Comparison of ENCODE assay signal across 26 cellular contexts in genomic region chr7:46982928-46983327, GRCh38.
DNase-seq lines count a peak whose midpoint lies in the region; ATAC-seq and TF ChIP-seq lines count a peak whose summit lies in the region.
"Had no signal": no experiment of that assay in that cellular context is flagged by ENCODE, and none has a peak within 500 bp of the region (broad histone marks: within the 10 kb centered on the region; RNA-seq: fewer than 3 reads in every experiment).

No MANE protein-coding gene starts in this region.

- H3K27ac ChIP-seq in endodermal cell (ENCODE audit: low read depth, low read length) (peak overlapping the region; percentile 8), Karpas-422 (ENCODE audit: low read length) (no peak overlapping the region), right atrium auricular region (no peak overlapping the region)
- H3K27ac ChIP-seq: colonic mucosa, foreskin keratinocyte, Peyer's patch, stomach, transverse colon, WERI-Rb-1 had no signal

- H4K20me1 ChIP-seq in Karpas-422 (ENCODE audit: insufficient read depth, low read depth, low read length): no peaks in the 10 kb centered on the region

- H3K27me3 Mint-ChIP-seq in endodermal cell (ENCODE audit: insufficient read depth) (peaks cover 7% of the 10 kb centered on the region), nephron progenitor cell (ENCODE audit: low read depth, poor library complexity) (peaks cover 13% of the 10 kb centered on the region)
- H3K27me3 Mint-ChIP-seq in activated CD8-positive, alpha-beta memory T cell treated with anti-CD3 and anti-CD28 coated beads, Interleukin-2, amount 10 ng/mL, durations not matched to agents 7 days and 5 days: no peaks in the 10 kb centered on the region
- H3K27me3 Mint-ChIP-seq: activated CD4-positive, alpha-beta T cell treated with anti-CD3 and anti-CD28 coated beads, Interleukin-2, amount 10 ng/mL, durations not matched to agents 24 days and 14 days; activated T-cell treated with anti-CD3 and anti-CD28 coated beads, Interleukin-2, amount 50 U/mL, for 24 hours had no signal

- peaks cover 4% of the 10 kb centered on the region for H3K4me1 Mint-ChIP-seq in endodermal cell
- peaks cover 32% of the 10 kb centered on the region for H3K4me1 Mint-ChIP-seq in nephron progenitor cell
- no peaks in the 10 kb centered on the region for H3K4me1 Mint-ChIP-seq in activated CD8-positive, alpha-beta memory T cell treated with anti-CD3 and anti-CD28 coated beads, Interleukin-2, amount 10 ng/mL, durations not matched to agents 7 days and 5 days
- H3K4me1 Mint-ChIP-seq: activated CD4-positive, alpha-beta T cell treated with anti-CD3 and anti-CD28 coated beads, Interleukin-2, amount 10 ng/mL, durations not matched to agents 24 days and 14 days had no signal

- H3K4me1 ChIP-seq in endodermal cell (ENCODE audit: control insufficient read depth, insufficient read depth, low read length) (no peaks in the 10 kb centered on the region), Karpas-422 (ENCODE audit: low read length) (no peaks in the 10 kb centered on the region), right atrium auricular region (no peaks in the 10 kb centered on the region)
- H3K4me1 ChIP-seq: colonic mucosa, foreskin keratinocyte, HAP-1, Peyer's patch, stomach, transverse colon had no signal

- WGBS in endodermal cell (ENCODE audit: insufficient coverage in 1 of 2, insufficient read length in 1 of 2), 2 experiments: 79 to 97% methylated on average over 5 to 8 of the region's 8 CpGs

- TF ChIP-seq CTCF in endodermal cell (conservative IDR thresholded peaks at IDR 0.05) (no peak), nephron progenitor cell (IDR thresholded peaks at IDR 0.05) (no peak), right atrium auricular region (IDR thresholded peaks at IDR 0.05) (no peak)

- H3K4me2 ChIP-seq in Karpas-422 (ENCODE audit: low read depth, low read length, poor library complexity, severe bottlenecking): no peak overlapping the region

- CTCF ChIA-PET in activated CD8-positive, alpha-beta memory T cell treated with anti-CD3 and anti-CD28 coated beads, Interleukin-2, amount 10 ng/mL, durations not matched to agents 7 days and 5 days (lab: Charles Lee): no interaction called here

- H3K4me3 ChIP-seq in endodermal cell (ENCODE audit: low read length): no peak overlapping the region
- H3K4me3 ChIP-seq in Karpas-422 (ENCODE audit: low read length): no peak overlapping the region
- no peak overlapping the region for H3K4me3 ChIP-seq in right atrium auricular region
- H3K4me3 ChIP-seq: colonic mucosa, HAP-1, K562, Peyer's patch, stomach, transverse colon had no signal

- no peaks in the 10 kb centered on the region for H3K9me2 ChIP-seq in Karpas-422 (replicated peaks; ENCODE audit: insufficient read depth, low read length)

- ATAC-seq in activated CD8-positive, alpha-beta memory T cell treated with anti-CD3 and anti-CD28 coated beads, Interleukin-2, amount 10 ng/mL, durations not matched to agents 7 days and 5 days: no peak
- ATAC-seq in HG03520 (IDR thresholded peaks at IDR 0.05; ENCODE audit: unreplicated experiment): no peak
- ATAC-seq: esophagus mucosa, foreskin keratinocyte, K562, left colon had no signal

- no peaks in the 10 kb centered on the region for H3K79me2 ChIP-seq in Karpas-422 (ENCODE audit: low read length)

- H3K4me3 Mint-ChIP-seq in endodermal cell: no peak overlapping the region
- no peak overlapping the region for H3K4me3 Mint-ChIP-seq in nephron progenitor cell
- H3K4me3 Mint-ChIP-seq in activated CD8-positive, alpha-beta memory T cell treated with anti-CD3 and anti-CD28 coated beads, Interleukin-2, amount 10 ng/mL, durations not matched to agents 7 days and 5 days: no peak overlapping the region
- H3K4me3 Mint-ChIP-seq: activated CD4-positive, alpha-beta T cell treated with anti-CD3 and anti-CD28 coated beads, Interleukin-2, amount 10 ng/mL, durations not matched to agents 24 days and 14 days; activated T-cell treated with anti-CD3 and anti-CD28 coated beads, Interleukin-2, amount 50 U/mL, for 24 hours had no signal

- H3K36me3 Mint-ChIP-seq in endodermal cell (ENCODE audit: low read depth) (no peaks in the 10 kb centered on the region), nephron progenitor cell (ENCODE audit: low read depth) (peaks cover 11% of the 10 kb centered on the region)
- no peaks in the 10 kb centered on the region for H3K36me3 Mint-ChIP-seq in activated CD8-positive, alpha-beta memory T cell treated with anti-CD3 and anti-CD28 coated beads, Interleukin-2, amount 10 ng/mL, durations not matched to agents 7 days and 5 days

- H3K27ac Mint-ChIP-seq in endodermal cell (no peak overlapping the region), nephron progenitor cell (peak overlapping the region; percentile 65)
- no peak overlapping the region for H3K27ac Mint-ChIP-seq in activated CD8-positive, alpha-beta memory T cell treated with anti-CD3 and anti-CD28 coated beads, Interleukin-2, amount 10 ng/mL, durations not matched to agents 7 days and 5 days
- H3K27ac Mint-ChIP-seq: activated CD4-positive, alpha-beta T cell treated with anti-CD3 and anti-CD28 coated beads, Interleukin-2, amount 10 ng/mL, durations not matched to agents 24 days and 14 days; activated T-cell treated with anti-CD3 and anti-CD28 coated beads, Interleukin-2, amount 50 U/mL, for 24 hours had no signal

- peak; percentile 63 for DNase-seq in DMS79 treated with DMSO at 0.1 percent for 48 hours (lab: John Stamatoyannopoulos, UW)
- DNase-seq in NCI-H187 treated with DMSO at 0.1 percent for 48 hours (lab: John Stamatoyannopoulos, UW): peak; percentile 93
- no peak for DNase-seq in endodermal cell
- no peak for DNase-seq in nephron progenitor cell
- no peak for DNase-seq in Karpas-422
- DNase-seq in activated CD8-positive, alpha-beta memory T cell treated with anti-CD3 and anti-CD28 coated beads, Interleukin-2, amount 10 ng/mL, durations not matched to agents 7 days and 5 days: no peak
- DNase-seq in right atrium auricular region (ENCODE audit: low spot score): no peak
- DNase-seq: activated CD4-positive, alpha-beta T cell treated with anti-CD3 and anti-CD28 coated beads, Interleukin-2, amount 10 ng/mL, durations not matched to agents 24 days and 14 days; activated T-cell treated with anti-CD3 and anti-CD28 coated beads, Interleukin-2, amount 50 U/mL, for 24 hours; colonic mucosa; foreskin keratinocyte; left colon; mesendoderm; NCI-H1694 treated with DMSO at 0.1 percent for 48 hours; NCI-H226; Peyer's patch; SHP77 treated with DMSO at 0.1 percent for 48 hours; small intestine; stimulated activated CD4-positive, alpha-beta T cell treated with anti-CD3 and anti-CD28 coated beads, Interleukin-1b, Interleukin-23, amount 100 ng/mL, for 48 hours; stomach; transverse colon; WERI-Rb-1 had no signal

- H3K27me3 ChIP-seq in endodermal cell (ENCODE audit: control insufficient read depth, insufficient read depth, low read length, poor library complexity, severe bottlenecking) (no peaks in the 10 kb centered on the region), Karpas-422 (ENCODE audit: low read length) (no peaks in the 10 kb centered on the region), right atrium auricular region (no peaks in the 10 kb centered on the region)
- H3K27me3 ChIP-seq: colonic mucosa, foreskin keratinocyte, Peyer's patch, stomach, transverse colon had no signal

- no peak overlapping the region for H2AFZ ChIP-seq in Karpas-422 (ENCODE audit: low read length)

- H3K9ac ChIP-seq in endodermal cell (ENCODE audit: extremely low read depth, low read length, poor library complexity, severe bottlenecking): no peak overlapping the region
- H3K9ac ChIP-seq in Karpas-422 (ENCODE audit: low read length): no peak overlapping the region

- H3K9me3 Mint-ChIP-seq in endodermal cell (peaks cover 4% of the 10 kb centered on the region), nephron progenitor cell (peaks cover 17% of the 10 kb centered on the region)
- no peaks in the 10 kb centered on the region for H3K9me3 Mint-ChIP-seq in activated CD8-positive, alpha-beta memory T cell treated with anti-CD3 and anti-CD28 coated beads, Interleukin-2, amount 10 ng/mL, durations not matched to agents 7 days and 5 days (ENCODE audit: low read depth)
- H3K9me3 Mint-ChIP-seq: activated T-cell treated with anti-CD3 and anti-CD28 coated beads, Interleukin-2, amount 50 U/mL, for 24 hours had no signal

- H3K36me3 ChIP-seq in endodermal cell (ENCODE audit: control insufficient read depth, insufficient read depth, low read length) (no peaks in the 10 kb centered on the region), Karpas-422 (ENCODE audit: insufficient read depth, low read length) (no peaks in the 10 kb centered on the region), right atrium auricular region (no peaks in the 10 kb centered on the region)
- H3K36me3 ChIP-seq: colonic mucosa, HAP-1, Peyer's patch, stomach, transverse colon, WERI-Rb-1 had no signal

- H3K9me3 ChIP-seq in endodermal cell (ENCODE audit: control insufficient read depth, low read length): no peaks in the 10 kb centered on the region
- H3K9me3 ChIP-seq in Karpas-422 (ENCODE audit: low read length): no peaks in the 10 kb centered on the region
- H3K9me3 ChIP-seq in right atrium auricular region: no peaks in the 10 kb centered on the region
- H3K9me3 ChIP-seq: colonic mucosa, HAP-1, Peyer's patch, stomach, transverse colon had no signal

Comparison
In these comparisons a context has a peak if more than half of its experiments do, and no peak if none do; other contexts are left out.
1. DNase-seq: peak in DMS79 treated with DMSO at 0.1 percent for 48 hours (single experiment) and NCI-H187 treated with DMSO at 0.1 percent for 48 hours (single experiment); none in endodermal cell (single experiment), nephron progenitor cell (single experiment), Karpas-422 (single experiment), activated CD8-positive, alpha-beta memory T cell treated with anti-CD3 and anti-CD28 coated beads, Interleukin-2, amount 10 ng/mL, durations not matched to agents 7 days and 5 days (single experiment) and right atrium auricular region (single experiment).